ENCODE assay signal across 19 cellular contexts in the genomic region with DNA sequence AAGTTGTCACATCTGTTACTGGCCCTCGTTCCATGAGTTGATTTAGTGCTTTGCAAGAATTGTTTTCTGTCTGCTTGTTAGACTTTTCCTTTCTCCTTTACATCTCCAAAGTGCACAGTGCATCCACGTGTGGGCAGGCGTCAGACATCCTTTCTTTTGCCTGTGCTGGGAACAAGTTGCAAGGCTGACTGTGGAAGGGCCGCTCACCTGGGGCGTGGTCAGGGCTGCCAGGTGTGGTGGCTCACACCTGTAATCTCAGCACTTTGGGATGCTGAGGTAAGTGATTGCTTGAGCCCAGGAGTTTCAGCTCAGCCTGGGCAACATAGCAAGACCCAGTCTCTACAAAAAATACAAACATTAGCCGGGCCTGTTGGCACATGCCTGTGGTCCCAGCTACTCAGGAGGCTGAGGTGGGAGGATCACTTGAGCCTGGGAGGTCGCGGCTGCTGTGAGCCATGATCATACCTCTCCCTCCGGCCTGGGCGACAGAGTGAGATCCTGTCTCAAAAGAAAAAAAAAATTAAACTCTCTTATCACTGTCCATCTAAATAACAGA.
"Had no signal": no experiment of that assay in that cellular context is flagged by ENCODE, and none has a peak within 500 bp of the region (broad histone marks: within the 10 kb centered on the region; RNA-seq: fewer than 3 reads in every experiment).

No MANE protein-coding gene starts in this region.

- H3K4me3 ChIP-seq: body of pancreas, dorsolateral prefrontal cortex, ovary, sigmoid colon, spleen had no signal

- H3K27ac ChIP-seq: body of pancreas, ovary, sigmoid colon, spleen, WERI-Rb-1 had no signal

- H3K4me3 Mint-ChIP-seq: activated naive CD8-positive, alpha-beta T cell treated with anti-CD3 and anti-CD28 coated beads for 36 hours; activated T-helper 17 cell treated with anti-CD3 and anti-CD28 coated beads, Interleukin-2, amount 50 U/mL, for 72 hours; stimulated activated memory B cell treated with anti-CD40 and anti-IgM and Interleukin-4, amounts not matched to agents 10 μg/mL and 1 μg/mL and 100 μg/mL, for 72 hours; T-helper 1 cell treated with Interleukin-12 subunit alpha and Interleukin-12 subunit beta and Interleukin-4 antibody, amounts not matched to agents 30 μg/mL and 1 μg/mL, for 36 hours had no signal

- H3K27ac Mint-ChIP-seq: activated naive CD8-positive, alpha-beta T cell treated with anti-CD3 and anti-CD28 coated beads for 36 hours; activated T-helper 17 cell treated with anti-CD3 and anti-CD28 coated beads, Interleukin-2, amount 50 U/mL, for 72 hours; stimulated activated memory B cell treated with anti-CD40 and anti-IgM and Interleukin-4, amounts not matched to agents 10 μg/mL and 1 μg/mL and 100 μg/mL, for 72 hours; T-helper 1 cell treated with Interleukin-12 subunit alpha and Interleukin-12 subunit beta and Interleukin-4 antibody, amounts not matched to agents 30 μg/mL and 1 μg/mL, for 36 hours had no signal

- H3K4me1 Mint-ChIP-seq: activated T-helper 17 cell treated with anti-CD3 and anti-CD28 coated beads, Interleukin-2, amount 50 U/mL, for 72 hours had no signal

- ATAC-seq: activated T-helper 17 cell treated with anti-CD3 and anti-CD28 coated beads, Interleukin-2, amount 50 U/mL, for 72 hours; body of pancreas; left lobe of liver; stimulated activated memory B cell treated with anti-CD40 and anti-IgM and Interleukin-4, amounts not matched to agents 10 μg/mL and 1 μg/mL and 100 μg/mL, for 72 hours had no signal

- H3K9me3 Mint-ChIP-seq: activated naive CD8-positive, alpha-beta T cell treated with anti-CD3 and anti-CD28 coated beads for 36 hours; activated T-helper 17 cell treated with anti-CD3 and anti-CD28 coated beads, Interleukin-2, amount 50 U/mL, for 72 hours; stimulated activated memory B cell treated with anti-CD40 and anti-IgM and Interleukin-4, amounts not matched to agents 10 μg/mL and 1 μg/mL and 100 μg/mL, for 72 hours; T-helper 1 cell treated with Interleukin-12 subunit alpha and Interleukin-12 subunit beta and Interleukin-4 antibody, amounts not matched to agents 30 μg/mL and 1 μg/mL, for 36 hours had no signal

- H3K9me3 ChIP-seq: body of pancreas, ovary, sigmoid colon, spleen had no signal

- H3K27me3 ChIP-seq: body of pancreas, dorsolateral prefrontal cortex, ovary, sigmoid colon, spleen had no signal

- H3K36me3 ChIP-seq: ovary, spleen had no signal

- H3K36me3 Mint-ChIP-seq: activated naive CD8-positive, alpha-beta T cell treated with anti-CD3 and anti-CD28 coated beads for 36 hours; stimulated activated memory B cell treated with anti-CD40 and anti-IgM and Interleukin-4, amounts not matched to agents 10 μg/mL and 1 μg/mL and 100 μg/mL, for 72 hours had no signal

- DNase-seq: activated CD4-positive, alpha-beta T cell treated with anti-CD3 and anti-CD28 coated beads, Interleukin-2, amount 50 U/mL, for 4 hours; activated naive CD4-positive, alpha-beta T cell; activated naive CD8-positive, alpha-beta T cell treated with anti-CD3 and anti-CD28 coated beads for 36 hours; activated T-cell treated with anti-CD3 and anti-CD28 coated beads, Interleukin-2, amount 50 U/mL, for 1 hour; amniotic stem cell; body of pancreas; central memory CD4-positive, alpha-beta T cell; foreskin melanocyte; kidney; ovary; sigmoid colon; spleen; stimulated activated CD4-positive, alpha-beta T cell treated with anti-CD3 and anti-CD28 coated beads, Interleukin-4, amount 100 ng/mL, for 4 hours; WERI-Rb-1 had no signal

- H3K27me3 Mint-ChIP-seq: activated T-helper 17 cell treated with anti-CD3 and anti-CD28 coated beads, Interleukin-2, amount 50 U/mL, for 72 hours had no signal
